ENCODE assay signal across 22 cellular contexts in the genomic region with DNA sequence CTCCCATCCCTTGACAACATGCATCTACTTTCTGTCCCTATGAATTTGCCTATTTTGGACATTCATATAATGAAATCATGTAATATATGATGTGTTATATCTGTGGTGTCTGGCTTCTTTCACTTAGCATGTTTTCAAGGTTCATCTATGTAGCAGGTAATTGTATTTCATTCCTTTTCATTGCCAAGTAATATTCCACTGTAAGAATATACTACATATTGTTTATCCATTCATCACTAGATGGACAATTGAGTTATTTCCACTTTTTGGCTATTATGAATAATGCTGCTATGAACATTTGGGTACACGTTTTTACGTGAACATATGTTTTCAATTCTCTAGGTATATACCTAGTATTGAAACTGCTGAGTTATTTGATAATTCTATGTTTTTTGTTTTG.
"Had no signal": no experiment of that assay in that cellular context is flagged by ENCODE, and none has a peak within 500 bp of the region (broad histone marks: within the 10 kb centered on the region; RNA-seq: fewer than 3 reads in every experiment).

No MANE protein-coding gene starts in this region.

- H3K36me3 ChIP-seq: left ventricle myocardium inferior, neural progenitor cell, ovary, right atrium auricular region, right lobe of liver, tibial nerve, vagina had no signal

- H3K4me2 ChIP-seq: neural progenitor cell, smooth muscle cell had no signal

- H3K4me3 ChIP-seq: left ventricle myocardium inferior, lung, neural progenitor cell, ovary, right atrium auricular region, right lobe of liver, smooth muscle cell, tibial nerve, vagina had no signal

- H3K4me1 ChIP-seq: left ventricle myocardium inferior, neural progenitor cell, right atrium auricular region, vagina had no signal

- H3K9ac ChIP-seq: neural progenitor cell had no signal

- DNase-seq: islet precursor cell; left ventricle myocardium inferior; mesendoderm; naive B cell; natural killer cell; nephron progenitor cell; ovary; right lobe of liver; stimulated activated CD4-positive, alpha-beta T cell treated with anti-CD3 and anti-CD28 coated beads, Interleukin-1b, Interleukin-23, amount 100 ng/mL, for 48 hours; stimulated activated CD4-positive, alpha-beta T cell treated with anti-CD3 and anti-CD28 coated beads, Interleukin-2, amount 100 ng/mL, for 48 hours; stimulated activated CD4-positive, alpha-beta T cell treated with anti-CD3 and anti-CD28 coated beads, Interleukin-4, amount 100 ng/mL, for 4 hours; stimulated activated CD8-positive, alpha-beta memory T cell treated with anti-CD3 and anti-CD28 coated beads, Interleukin-4, amount 100 ng/mL, for 48 hours; stimulated activated naive CD4-positive, alpha-beta T cell treated with Interleukin-2 at 50 U/mL for 16 hours; stimulated activated naive CD8-positive, alpha-beta T cell treated with anti-CD3 and anti-CD28 coated beads, Interleukin-15, amount 100 ng/mL, for 72 hours; substantia nigra had no signal

- H3K27me3 ChIP-seq: neural progenitor cell, ovary, right atrium auricular region, right lobe of liver, tibial nerve, vagina had no signal

- H3K27ac ChIP-seq: left ventricle myocardium inferior, neural progenitor cell, ovary, right atrium auricular region, right lobe of liver, tibial nerve, vagina had no signal

- H3K9me3 ChIP-seq: ovary, right atrium auricular region, right lobe of liver, tibial nerve, vagina had no signal

- ATAC-seq: natural killer cell; right lobe of liver; stimulated activated memory B cell treated with anti-CD40 and anti-IgM and Interleukin-4, amounts not matched to agents 10 μg/mL and 1 μg/mL and 100 μg/mL, for 72 hours; stimulated activated naive CD8-positive, alpha-beta T cell treated with anti-CD3 and anti-CD28 coated beads, Interleukin-15, amount 100 ng/mL, for 72 hours had no signal

- H2AFZ ChIP-seq: neural progenitor cell had no signal
